Comparison of ENCODE assay signal across 14 cellular contexts in the genomic region with DNA sequence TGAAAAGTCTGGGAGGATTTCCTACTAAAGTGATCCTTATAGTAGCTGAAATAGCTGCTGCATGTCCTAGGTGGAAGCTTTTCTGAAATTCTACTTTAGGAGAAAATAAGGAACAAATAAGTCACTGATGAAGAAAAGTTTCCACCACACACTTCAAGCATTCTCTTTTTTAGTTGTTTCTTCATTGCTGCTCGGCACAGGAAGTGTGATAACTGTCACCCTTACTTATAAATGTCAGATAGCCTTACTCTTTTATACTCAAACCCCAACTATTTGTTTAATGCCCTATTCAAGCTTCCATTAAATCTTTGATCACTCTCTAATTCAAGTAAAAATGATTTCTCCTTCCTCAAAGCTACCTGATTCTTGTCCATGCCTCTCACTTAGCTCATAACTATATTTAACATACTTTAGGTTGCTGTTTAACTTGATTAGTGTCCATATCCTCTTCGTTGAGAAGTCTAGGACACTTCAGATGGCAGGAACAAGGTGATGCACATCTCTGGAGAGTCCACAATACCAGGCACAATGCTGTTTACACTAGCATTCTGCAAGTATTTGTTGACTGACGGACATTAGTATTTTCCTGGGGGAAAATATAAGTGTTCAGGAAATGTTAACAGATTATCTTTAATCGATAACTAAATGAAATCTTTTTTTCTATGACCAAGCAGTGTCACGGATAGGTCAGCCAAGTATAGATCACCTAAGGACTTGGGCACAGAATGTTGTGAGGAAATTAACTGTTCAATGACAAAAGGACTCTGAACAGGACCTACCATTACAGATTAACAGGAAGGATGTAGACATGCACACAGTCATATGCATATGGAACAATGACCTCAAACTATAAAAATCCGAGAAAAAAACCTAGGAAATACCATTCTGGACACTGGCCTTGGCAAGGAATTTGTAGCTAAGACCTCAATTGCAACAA.
A peak's percentile ranks its signal among the peaks of the same experiment; 100 is the strongest.
DNase-seq lines count a peak whose midpoint lies in the region; ATAC-seq lines count a peak whose summit lies in the region.
"Had no signal": no experiment of that assay in that cellular context is flagged by ENCODE, and none has a peak within 500 bp of the region (broad histone marks: within the 10 kb centered on the region; RNA-seq: fewer than 3 reads in every experiment).

No MANE protein-coding gene starts in this region.

- no peaks in the 10 kb centered on the region for H3K9me3 Mint-ChIP-seq in activated T-cell treated with anti-CD3 and anti-CD28 coated beads, Interleukin-2, amount 50 U/mL, for 72 hours
- H3K9me3 Mint-ChIP-seq in dendritic cell treated with granulocyte-macrophage colony-stimulating factor and Interleukin-4, amounts not matched to agents 40 ng/mL and 50 ng/mL, for 4 days, result no peaks in the 10 kb centered on the region
- peaks cover 0 to 1% of the 10 kb centered on the region in 2 donors for H3K9me3 Mint-ChIP-seq in stimulated activated naive B cell treated with anti-CD40 and anti-IgM and Interleukin-4, amounts not matched to agents 10 μg/mL and 1 μg/mL and 100 μg/mL, for 72 hours

- intact Hi-C loops in dendritic cell treated with granulocyte-macrophage colony-stimulating factor and Interleukin-4, amounts not matched to agents 40 ng/mL and 50 ng/mL, for 4 days (cut with micrococcal nuclease), result no loop called here

- DNase-seq in activated T-cell treated with anti-CD3 and anti-CD28 coated beads, Interleukin-2, amount 50 U/mL, for 72 hours, result no peak
- no peak for DNase-seq in activated T-cell treated with anti-CD3 and anti-CD28 coated beads, Interleukin-2, amount 50 U/mL, for 48 hours
- DNase-seq in MV-4-11 (lab: John Stamatoyannopoulos, UW), result peak; percentile 37
- no peak for DNase-seq in stimulated activated naive B cell treated with anti-CD40 and anti-IgM and Interleukin-4, amounts not matched to agents 10 μg/mL and 1 μg/mL and 100 μg/mL, for 72 hours
- DNase-seq in NCI-H128 (lab: John Stamatoyannopoulos, UW; ENCODE audit: unreplicated experiment), result no peak
- DNase-seq: activated CD4-positive, CD25-positive, alpha-beta regulatory T cell treated with anti-CD3 and anti-CD28 coated beads, Interleukin-2, amount 50 U/mL, for 72 hours; H7; lower lobe of right lung; nucleus accumbens; SW 1271 had no signal

- no peaks in the 10 kb centered on the region for H3K27me3 Mint-ChIP-seq in activated T-cell treated with anti-CD3 and anti-CD28 coated beads, Interleukin-2, amount 50 U/mL, for 72 hours (ENCODE audit: low read depth)
- H3K27me3 Mint-ChIP-seq in dendritic cell treated with granulocyte-macrophage colony-stimulating factor and Interleukin-4, amounts not matched to agents 40 ng/mL and 50 ng/mL, for 4 days, result no peaks in the 10 kb centered on the region
- H3K27me3 Mint-ChIP-seq in stimulated activated naive B cell treated with anti-CD40 and anti-IgM and Interleukin-4, amounts not matched to agents 10 μg/mL and 1 μg/mL and 100 μg/mL, for 72 hours, result no peaks in the 10 kb centered on the region

- H3K36me3 Mint-ChIP-seq in activated T-cell treated with anti-CD3 and anti-CD28 coated beads, Interleukin-2, amount 50 U/mL, for 72 hours (ENCODE audit: insufficient read depth in 2 of 2), result peaks cover 0 to 2% of the 10 kb centered on the region in 2 donors
- H3K36me3 Mint-ChIP-seq in dendritic cell treated with granulocyte-macrophage colony-stimulating factor and Interleukin-4, amounts not matched to agents 40 ng/mL and 50 ng/mL, for 4 days (ENCODE audit: low read depth), result peaks cover 41% of the 10 kb centered on the region
- peaks cover 2 to 13% of the 10 kb centered on the region in 2 donors for H3K36me3 Mint-ChIP-seq in stimulated activated naive B cell treated with anti-CD40 and anti-IgM and Interleukin-4, amounts not matched to agents 10 μg/mL and 1 μg/mL and 100 μg/mL, for 72 hours

- peaks cover 13% of the 10 kb centered on the region for H3K4me1 Mint-ChIP-seq in activated T-cell treated with anti-CD3 and anti-CD28 coated beads, Interleukin-2, amount 50 U/mL, for 72 hours (ENCODE audit: low read depth)
- H3K4me1 Mint-ChIP-seq in dendritic cell treated with granulocyte-macrophage colony-stimulating factor and Interleukin-4, amounts not matched to agents 40 ng/mL and 50 ng/mL, for 4 days (ENCODE audit: low read depth), result peaks cover 11% of the 10 kb centered on the region
- peaks cover 14 to 28% of the 10 kb centered on the region in 2 donors for H3K4me1 Mint-ChIP-seq in stimulated activated naive B cell treated with anti-CD40 and anti-IgM and Interleukin-4, amounts not matched to agents 10 μg/mL and 1 μg/mL and 100 μg/mL, for 72 hours

- ATAC-seq in activated T-cell treated with anti-CD3 and anti-CD28 coated beads, Interleukin-2, amount 50 U/mL, for 72 hours (replicated peaks in 1 of 2), result peak in 1 of 2 donors; percentile 50
- ATAC-seq in stimulated activated naive B cell treated with anti-CD40 and anti-IgM and Interleukin-4, amounts not matched to agents 10 μg/mL and 1 μg/mL and 100 μg/mL, for 72 hours (replicated peaks), result peak in 1 of 2 donors; percentile 54
- ATAC-seq in GM21390 (IDR thresholded peaks at IDR 0.05; ENCODE audit: unreplicated experiment), result no peak
- ATAC-seq in HG03520 (IDR thresholded peaks at IDR 0.05; ENCODE audit: unreplicated experiment), result no peak
- ATAC-seq: lower lobe of right lung, Panc1 had no signal

- peak overlapping the region in 1 of 2 donors; percentile 58 for H3K4me3 Mint-ChIP-seq in activated T-cell treated with anti-CD3 and anti-CD28 coated beads, Interleukin-2, amount 50 U/mL, for 72 hours
- H3K4me3 Mint-ChIP-seq in dendritic cell treated with granulocyte-macrophage colony-stimulating factor and Interleukin-4, amounts not matched to agents 40 ng/mL and 50 ng/mL, for 4 days, result no peak overlapping the region
- H3K4me3 Mint-ChIP-seq in stimulated activated naive B cell treated with anti-CD40 and anti-IgM and Interleukin-4, amounts not matched to agents 10 μg/mL and 1 μg/mL and 100 μg/mL, for 72 hours, result peak overlapping the region; percentile 28 to 49

- peak overlapping the region; percentile 71 for H3K27ac Mint-ChIP-seq in activated T-cell treated with anti-CD3 and anti-CD28 coated beads, Interleukin-2, amount 50 U/mL, for 72 hours
- H3K27ac Mint-ChIP-seq in dendritic cell treated with granulocyte-macrophage colony-stimulating factor and Interleukin-4, amounts not matched to agents 40 ng/mL and 50 ng/mL, for 4 days, result peak overlapping the region; percentile 31
- no peak overlapping the region for H3K27ac Mint-ChIP-seq in stimulated activated naive B cell treated with anti-CD40 and anti-IgM and Interleukin-4, amounts not matched to agents 10 μg/mL and 1 μg/mL and 100 μg/mL, for 72 hours
